In the genomic region with DNA sequence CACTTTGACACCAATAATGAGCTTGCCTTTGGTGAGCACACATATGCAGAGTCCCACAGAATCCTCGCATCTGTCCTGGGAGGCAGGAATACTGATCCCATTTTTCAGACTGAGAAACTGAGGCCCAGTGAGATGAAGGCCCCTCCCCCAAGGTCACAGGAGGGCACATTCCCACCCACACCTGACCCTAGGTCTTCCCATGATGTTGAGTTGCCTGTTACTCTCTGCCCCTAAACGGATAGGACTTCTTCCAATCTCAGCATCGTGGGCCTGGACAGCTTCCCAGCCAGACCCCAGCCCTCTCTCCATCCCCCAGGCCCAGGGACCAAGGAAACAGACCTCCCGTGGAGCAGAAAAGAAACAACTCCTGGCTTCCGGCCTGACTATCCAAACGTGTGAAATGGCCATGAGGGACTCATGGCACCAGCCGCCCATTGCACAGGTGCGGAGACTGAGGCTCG, we compare ENCODE assay signal across 8 cellular contexts. TPM values are rescaled to one million over a fixed set of nuclear protein-coding genes. Genes with fewer than 3 reads are reported as not detected.
DNase-seq lines count a peak whose midpoint lies in the region; ATAC-seq and TF ChIP-seq lines count a peak whose summit lies in the region.

No MANE protein-coding gene starts in this region.

- no peak overlapping the region for H2BK5ac ChIP-seq in neuronal stem cell (ENCODE audit: low read length)

- H3K23ac ChIP-seq in neuronal stem cell (ENCODE audit: low read depth, low read length, poor library complexity), result peak overlapping the region; percentile 89

- H4K8ac ChIP-seq in neuronal stem cell (ENCODE audit: low read depth, low read length), result no peak overlapping the region

- H3F3A ChIP-seq in Loucy (ENCODE audit: low read depth), result no peaks in the 10 kb centered on the region

- H3K27ac ChIP-seq in ectodermal cell (ENCODE audit: insufficient read depth, low read depth, low read length, poor library complexity, severe bottlenecking) (no peak overlapping the region), neuronal stem cell (replicated peaks; ENCODE audit: low read length) (no peak overlapping the region)

- no peaks in the 10 kb centered on the region for H3K36me3 ChIP-seq in Loucy (ENCODE audit: insufficient read depth, low read length)
- no peaks in the 10 kb centered on the region for H3K36me3 ChIP-seq in ectodermal cell (ENCODE audit: control insufficient read depth, insufficient read depth, low read length)
- no peaks in the 10 kb centered on the region for H3K36me3 ChIP-seq in neuronal stem cell (replicated peaks in 1 of 2; ENCODE audit: control insufficient read depth in 2 of 2, insufficient read depth in 2 of 2, low read length in 2 of 2)

- H3K4me2 ChIP-seq in Loucy (ENCODE audit: low read depth, low read length, poor library complexity, severe bottlenecking) (peak overlapping the region; percentile 76), neuronal stem cell (ENCODE audit: insufficient read depth, low read length, poor library complexity, severe bottlenecking) (peak overlapping the region; percentile 86)

- H2AK5ac ChIP-seq in neuronal stem cell (ENCODE audit: low read depth, low read length), result peak overlapping the region; percentile 99

- peaks cover 15% of the 10 kb centered on the region for H3K79me1 ChIP-seq in neuronal stem cell (ENCODE audit: low read depth, low read length)

- H3K4me1 ChIP-seq in Loucy (ENCODE audit: insufficient read depth, low read length, poor library complexity, severe bottlenecking) (peaks cover 10% of the 10 kb centered on the region), ectodermal cell (ENCODE audit: control insufficient read depth, insufficient read depth, low read length) (peaks cover 29% of the 10 kb centered on the region), neuronal stem cell (ENCODE audit: control insufficient read depth in 2 of 2, insufficient read depth in 1 of 2, low read depth in 1 of 2, low read length in 2 of 2) (peaks cover 19 to 28% of the 10 kb centered on the region in 2 donors)

- H3K9me3 ChIP-seq in Loucy (ENCODE audit: insufficient read depth, low read depth, low read length) (no peaks in the 10 kb centered on the region), ectodermal cell (ENCODE audit: control insufficient read depth, low read length) (no peaks in the 10 kb centered on the region), neuronal stem cell (replicated peaks in 1 of 2; ENCODE audit: control insufficient read depth in 2 of 2, insufficient read depth in 1 of 2, low read depth in 1 of 2, low read length in 2 of 2) (no peaks in the 10 kb centered on the region)

- peak overlapping the region; percentile 94 for H3K14ac ChIP-seq in neuronal stem cell (ENCODE audit: low read length)

- H2AFZ ChIP-seq in Loucy (ENCODE audit: low read length), result no peak overlapping the region
- H2AFZ ChIP-seq in neuronal stem cell (ENCODE audit: low read length), result peak overlapping the region; percentile 87

- H3K9ac ChIP-seq in Loucy (ENCODE audit: low read depth, low read length, poor library complexity, severe bottlenecking) (peak overlapping the region; percentile 59), neuronal stem cell (ENCODE audit: low read depth, low read length, poor library complexity) (peak overlapping the region; percentile 96)

- no peak for TF ChIP-seq CTCF in Loucy (conservative IDR thresholded peaks at IDR 0.05; ENCODE audit: low read length)

- DNase-seq in ELF-1 (ENCODE audit: low read depth, low spot score), result peak; percentile 60
- DNase-seq in neuronal stem cell (ENCODE audit: low spot score), result no peak
- DNase-seq in stimulated activated CD4-positive, alpha-beta T cell treated with anti-CD3 and anti-CD28 coated beads, Interleukin-4, amount 100 ng/mL, for 4 hours, result no peak
- DNase-seq in stimulated activated CD4-positive, alpha-beta T cell treated with anti-CD3 and anti-CD28 coated beads, Interleukin-4, amount 100 ng/mL, for 24 hours, result no peak
- DNase-seq in epidermal melanocyte (ENCODE audit: insufficient read length, low spot score), result no peak

- H2BK12ac ChIP-seq in neuronal stem cell (ENCODE audit: low read length), result no peak overlapping the region

- H4K20me1 ChIP-seq in Loucy (ENCODE audit: insufficient read depth, low read length, poor library complexity, severe bottlenecking), result peaks cover 11% of the 10 kb centered on the region

- 48 to 50% methylated on average over 9 of the region's 9 CpGs for WGBS in ectodermal cell, 2 experiments
- no CpG with 5 or more reads among the region's 9 CpGs for WGBS in neuronal stem cell (ENCODE audit: extremely low coverage in 2 of 2, insufficient read length in 2 of 2, insufficient replicate concordance in 1 of 2), 2 donors

- H3K4me3 ChIP-seq in Loucy (ENCODE audit: low read length, poor library complexity, severe bottlenecking) (peak overlapping the region; percentile 77), ectodermal cell (ENCODE audit: insufficient read depth, low read depth, low read length) (peak overlapping the region; percentile 71), neuronal stem cell (ENCODE audit: low read length in 2 of 2) (peak overlapping the region; percentile 78 to 89)

- H3K79me2 ChIP-seq in Loucy (ENCODE audit: insufficient read depth, low read length), result peaks cover 25% of the 10 kb centered on the region

- H4K91ac ChIP-seq in neuronal stem cell (ENCODE audit: low read depth, low read length, poor library complexity), result no peak overlapping the region

- H3K27me3 ChIP-seq in Loucy (ENCODE audit: insufficient read depth, low read length, poor library complexity, severe bottlenecking) (no peaks in the 10 kb centered on the region), ectodermal cell (ENCODE audit: control insufficient read depth, insufficient read depth, low read length, poor library complexity, severe bottlenecking) (no peaks in the 10 kb centered on the region), neuronal stem cell (ENCODE audit: control insufficient read depth in 3 of 3, insufficient read depth in 3 of 3, low read depth in 1 of 3, low read length in 3 of 3) (no peaks in the 10 kb centered on the region)

- ATAC-seq in HG03520 (IDR thresholded peaks at IDR 0.05; ENCODE audit: unreplicated experiment), result no peak

- H3K4ac ChIP-seq in neuronal stem cell (ENCODE audit: low read length), result no peak overlapping the region

- peak overlapping the region; percentile 49 for H2BK15ac ChIP-seq in neuronal stem cell (ENCODE audit: low read length)

- H3K18ac ChIP-seq in neuronal stem cell (ENCODE audit: low read length), result peak overlapping the region; percentile 96

- peak overlapping the region; percentile 61 for H2BK120ac ChIP-seq in neuronal stem cell (ENCODE audit: low read depth, low read length)

- H3K9me2 ChIP-seq in Loucy (replicated peaks; ENCODE audit: low read depth, low read length), result no peaks in the 10 kb centered on the region

RNA-seq across cellular contexts. Expression of gene SH3GLB2, which starts 0.9 kb away (rescaled TPM):
- 72.2 TPM for polyA plus RNA-seq in ectodermal cell (2013, experiment 1 of 4)
- polyA plus RNA-seq in ectodermal cell (2013, experiment 2 of 4), result 69.8 TPM
- polyA plus RNA-seq in ectodermal cell (2013, experiment 3 of 4), result 66.6 TPM
- 75.8 TPM for polyA plus RNA-seq in ectodermal cell (2013, experiment 4 of 4)
- 36.6 TPM for polyA plus RNA-seq in neuronal stem cell (2013, experiment 1 of 2)
- polyA plus RNA-seq in neuronal stem cell (2013, experiment 2 of 2), result 33.2 TPM

RNA-seq across cellular contexts. Expression of gene MIGA2, which starts 9.2 kb away (rescaled TPM):
- polyA plus RNA-seq in ectodermal cell (2013, experiment 1 of 4), result 26.5 TPM
- 23.7 TPM for polyA plus RNA-seq in ectodermal cell (2013, experiment 2 of 4)
- polyA plus RNA-seq in ectodermal cell (2013, experiment 3 of 4), result 19.5 TPM
- polyA plus RNA-seq in ectodermal cell (2013, experiment 4 of 4), result 18.4 TPM
- polyA plus RNA-seq in neuronal stem cell (2013, experiment 1 of 2), result 12.8 TPM
- 13.2 TPM for polyA plus RNA-seq in neuronal stem cell (2013, experiment 2 of 2)

RNA-seq across cellular contexts. Expression of gene DOLPP1, which starts 53.7 kb away (rescaled TPM):
- 45.3 TPM for polyA plus RNA-seq in ectodermal cell (2013, experiment 1 of 4)
- 41.0 TPM for polyA plus RNA-seq in ectodermal cell (2013, experiment 2 of 4)
- polyA plus RNA-seq in ectodermal cell (2013, experiment 3 of 4), result 24.9 TPM
- polyA plus RNA-seq in ectodermal cell (2013, experiment 4 of 4), result 30.0 TPM
- polyA plus RNA-seq in neuronal stem cell (2013, experiment 1 of 2), result 34.9 TPM
- polyA plus RNA-seq in neuronal stem cell (2013, experiment 2 of 2), result 34.1 TPM
